Comparison of ENCODE assay signal across 23 cellular contexts in genomic region chr9:6845128-6845826, GRCh38.
A peak's percentile ranks its signal among the peaks of the same experiment; 100 is the strongest.
DNase-seq lines count a peak whose midpoint lies in the region; ATAC-seq and TF ChIP-seq lines count a peak whose summit lies in the region.
"Had no signal": no experiment of that assay in that cellular context is flagged by ENCODE, and none has a peak within 500 bp of the region (broad histone marks: within the 10 kb centered on the region; RNA-seq: fewer than 3 reads in every experiment).

No MANE protein-coding gene starts in this region.

- H3K4me3 Mint-ChIP-seq in endodermal cell (no peak overlapping the region), mesothelial cell of epicardium (no peak overlapping the region), type B pancreatic cell (no peak overlapping the region)
- H3K4me3 Mint-ChIP-seq: B cell; CD8-positive, alpha-beta memory T cell; HFFc6; IgD-negative memory B cell had no signal

- H3K27me3 Mint-ChIP-seq in endodermal cell (ENCODE audit: insufficient read depth) = no peaks in the 10 kb centered on the region
- no peaks in the 10 kb centered on the region for H3K27me3 Mint-ChIP-seq in mesothelial cell of epicardium (ENCODE audit: low read depth)
- no peaks in the 10 kb centered on the region for H3K27me3 Mint-ChIP-seq in type B pancreatic cell
- H3K27me3 Mint-ChIP-seq: B cell; CD8-positive, alpha-beta memory T cell; IgD-negative memory B cell had no signal

- H3K4me1 Mint-ChIP-seq in endodermal cell (peaks cover 10% of the 10 kb centered on the region), mesothelial cell of epicardium (peaks cover 27% of the 10 kb centered on the region), type B pancreatic cell (ENCODE audit: unreplicated experiment) (peaks cover 8% of the 10 kb centered on the region)

- H3K27ac Mint-ChIP-seq in endodermal cell = peak overlapping the region; percentile 56
- H3K27ac Mint-ChIP-seq in mesothelial cell of epicardium = peak overlapping the region; percentile 32
- H3K27ac Mint-ChIP-seq in type B pancreatic cell = peak overlapping the region; percentile 56
- H3K27ac Mint-ChIP-seq: HFFc6 had no signal

- WGBS in endodermal cell (ENCODE audit: insufficient coverage in 1 of 2, insufficient read length in 1 of 2), 2 experiments = 88 to 89% methylated on average over 7 to 8 of the region's 8 CpGs

- H3K4me3 ChIP-seq in endodermal cell (ENCODE audit: low read length) (no peak overlapping the region), H7 (ENCODE audit: insufficient read depth, low read depth, low read length) (no peak overlapping the region)

- DNase-seq in Right ventricle myocardium inferior (ENCODE audit: missing footprints) (peak; percentile 37), left ventricle myocardium superior (no peak), endodermal cell (peak; percentile 45), mesothelial cell of epicardium (ENCODE audit: low spot score in 2 of 2, unreplicated experiment in 2 of 2) (no peak), type B pancreatic cell (ENCODE audit: extremely low spot score, unreplicated experiment) (no peak), OCI-M1 (lab: John Stamatoyannopoulos, UW) (no peak), H7 (no peak)
- no peak for DNase-seq in activated CD4-positive, alpha-beta T cell treated with anti-CD3 and anti-CD28 coated beads for 48 hours
- DNase-seq: CD8-positive, alpha-beta memory T cell; DMS153; DND-41; NCI-H1048; NCI-H1694; NCI-H2029 treated with DMSO at 0.1 percent for 48 hours; NCI-H446 treated with DMSO at 0.1 percent for 48 hours; NK-92 treated with Interleukin-12 subunit alpha and Interleukin-12 subunit beta, amount 100 ng/mL, for 24 hours; SHP77 treated with DMSO at 0.1 percent for 48 hours had no signal

- no peaks in the 10 kb centered on the region for H3K9me3 ChIP-seq in endodermal cell (ENCODE audit: control insufficient read depth, low read length)

- intact Hi-C loops in Right ventricle myocardium inferior (cut with DNase I) (loop anchor here (10.0 kb wide), 1 partner anchor 260 kb away; no protein-coding TSS in a partner anchor), left ventricle myocardium superior (cut with micrococcal nuclease) (no loop called here)

- H3K4me1 ChIP-seq in endodermal cell (ENCODE audit: control insufficient read depth, insufficient read depth, low read length) = no peaks in the 10 kb centered on the region

- TF ChIP-seq CTCF in endodermal cell (conservative IDR thresholded peaks at IDR 0.05) (no peak), mesothelial cell of epicardium (IDR thresholded peaks at IDR 0.05; ENCODE audit: unreplicated experiment) (no peak), type B pancreatic cell (conservative IDR thresholded peaks at IDR 0.05) (no peak)

- ATAC-seq in Right ventricle myocardium inferior = no peak
- ATAC-seq in left ventricle myocardium superior = no peak

- H3K36me3 Mint-ChIP-seq in endodermal cell (ENCODE audit: low read depth) = peaks cover 10% of the 10 kb centered on the region
- H3K36me3 Mint-ChIP-seq in mesothelial cell of epicardium = peaks cover 5% of the 10 kb centered on the region
- peaks cover 8% of the 10 kb centered on the region for H3K36me3 Mint-ChIP-seq in type B pancreatic cell

- no peaks in the 10 kb centered on the region for H3K27me3 ChIP-seq in endodermal cell (ENCODE audit: control insufficient read depth, insufficient read depth, low read length, poor library complexity, severe bottlenecking)
- no peaks in the 10 kb centered on the region for H3K27me3 ChIP-seq in H7 (ENCODE audit: control insufficient read depth, insufficient read depth, low read length)

- H3K9me3 Mint-ChIP-seq in endodermal cell (no peaks in the 10 kb centered on the region), mesothelial cell of epicardium (no peaks in the 10 kb centered on the region), type B pancreatic cell (no peaks in the 10 kb centered on the region)
- H3K9me3 Mint-ChIP-seq: CD8-positive, alpha-beta memory T cell; HFFc6; IgD-negative memory B cell had no signal

- peaks cover 13% of the 10 kb centered on the region for H3K36me3 ChIP-seq in endodermal cell (ENCODE audit: control insufficient read depth, insufficient read depth, low read length)
- no peaks in the 10 kb centered on the region for H3K36me3 ChIP-seq in H7 (replicated peaks; ENCODE audit: control insufficient read depth, insufficient read depth, low read length)

- no peak overlapping the region for H3K9ac ChIP-seq in endodermal cell (ENCODE audit: extremely low read depth, low read length, poor library complexity, severe bottlenecking)

- no peak overlapping the region for H3K27ac ChIP-seq in endodermal cell (ENCODE audit: low read depth, low read length)
- H3K27ac ChIP-seq: 22Rv1, C4-2B, RWPE1 had no signal

Comparison
In these comparisons a context has a peak if more than half of its experiments do, and no peak if none do; other contexts are left out.
1. DNase-seq: peak in Right ventricle myocardium inferior (single experiment) and endodermal cell (single experiment); none in left ventricle myocardium superior (single experiment), mesothelial cell of epicardium (0 of 2), type B pancreatic cell (single experiment), OCI-M1 (single experiment), H7 (single experiment) and activated CD4-positive, alpha-beta T cell treated with anti-CD3 and anti-CD28 coated beads for 48 hours (single experiment).
2. Peak in every context shown above with its lines, with median percentiles within 50 percentile points of each other: H3K27ac Mint-ChIP-seq.